Comparison of ENCODE assay signal across 25 cellular contexts in the genomic region with DNA sequence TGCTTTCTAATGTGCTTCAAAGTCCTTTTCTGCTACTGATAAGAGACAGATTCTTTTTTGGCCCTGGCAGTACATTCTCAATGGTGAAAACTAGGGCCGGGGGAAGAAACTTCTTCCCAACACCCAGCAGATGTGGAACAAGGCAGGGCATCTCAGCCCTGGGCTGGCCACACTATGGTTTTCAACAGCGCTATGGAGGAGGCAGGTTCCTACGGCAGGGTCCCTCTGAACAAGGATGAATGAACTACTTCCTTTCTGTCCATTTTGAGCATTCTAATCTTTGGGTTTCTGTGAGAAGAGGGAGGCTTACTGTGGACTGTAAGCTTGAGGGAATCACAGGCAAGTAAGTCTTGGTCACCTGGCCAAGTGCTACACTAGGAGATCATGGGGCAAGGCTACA.
"Had no signal": no experiment of that assay in that cellular context is flagged by ENCODE, and none has a peak within 500 bp of the region (broad histone marks: within the 10 kb centered on the region; RNA-seq: fewer than 3 reads in every experiment).

No MANE protein-coding gene starts in this region.

- H3K27ac ChIP-seq: ascending aorta, brain microvascular endothelial cell, coronary artery, dorsolateral prefrontal cortex, esophagus squamous epithelium, gastroesophageal sphincter had no signal

- H3K27me3 ChIP-seq: ascending aorta, brain microvascular endothelial cell, dorsolateral prefrontal cortex, esophagus squamous epithelium, gastroesophageal sphincter had no signal

- DNase-seq: activated CD4-positive, alpha-beta memory T cell treated with anti-CD3 and anti-CD28 coated beads for 36 hours; activated CD4-positive, alpha-beta T cell treated with anti-CD3 and anti-CD28 coated beads for 36 hours; activated CD4-positive, alpha-beta T cell treated with anti-CD3 and anti-CD28 coated beads, Interleukin-2, amount 10 ng/mL, durations not matched to agents 24 days and 14 days; activated CD4-positive, CD25-positive, alpha-beta regulatory T cell; activated CD4-positive, CD25-positive, alpha-beta regulatory T cell treated with anti-CD3 and anti-CD28 coated beads, Interleukin-2, amount 50 U/mL, for 72 hours; activated CD8-positive, alpha-beta memory T cell treated with anti-CD3 and anti-CD28 coated beads, Interleukin-2, amount 10 ng/mL, durations not matched to agents 7 days and 5 days; activated CD8-positive, alpha-beta memory T cell treated with anti-CD3 and anti-CD28 coated beads, Interleukin-2, amount 50 U/mL, for 4 hours; activated CD8-positive, alpha-beta T cell treated with anti-CD3 and anti-CD28 coated beads, Interleukin-2, amount 10 ng/mL, durations not matched to agents 7 days and 5 days; activated effector memory CD4-positive, alpha-beta T cell treated with anti-CD3 and anti-CD28 coated beads, Interleukin-2, amount 50 U/mL, for 16 hours; activated naive CD4-positive, alpha-beta T cell treated with anti-CD3 and anti-CD28 coated beads for 36 hours; activated naive CD8-positive, alpha-beta T cell treated with anti-CD3 and anti-CD28 coated beads, Interleukin-2, amount 10 ng/mL, durations not matched to agents 7 days and 5 days; activated T-cell treated with anti-CD3 and anti-CD28 coated beads, Interleukin-2, amount 50 U/mL, for 1 hour; activated T-cell treated with anti-CD3 and anti-CD28 coated beads, Interleukin-2, amount 50 U/mL, for 48 hours; dorsolateral prefrontal cortex; effector CD4-positive, alpha-beta T cell; effector memory CD8-positive, alpha-beta T cell; erythroblast; esophagus squamous epithelium; foreskin melanocyte; T-helper 2 cell had no signal

- H3K36me3 ChIP-seq: brain microvascular endothelial cell had no signal

- H3K4me3 ChIP-seq: ascending aorta, coronary artery, dorsolateral prefrontal cortex, esophagus squamous epithelium, gastroesophageal sphincter had no signal

- ATAC-seq: activated CD8-positive, alpha-beta memory T cell treated with anti-CD3 and anti-CD28 coated beads, Interleukin-2, amount 10 ng/mL, durations not matched to agents 7 days and 5 days; activated CD8-positive, alpha-beta T cell treated with anti-CD3 and anti-CD28 coated beads, Interleukin-2, amount 10 ng/mL, durations not matched to agents 7 days and 5 days; activated naive CD4-positive, alpha-beta T cell treated with anti-CD3 and anti-CD28 coated beads, Interleukin-2, amount 50 U/mL, for 72 hours; effector memory CD8-positive, alpha-beta T cell; gastroesophageal sphincter had no signal

- H3K9me3 ChIP-seq: ascending aorta, esophagus squamous epithelium, gastroesophageal sphincter had no signal

- H3K4me1 ChIP-seq: ascending aorta, esophagus squamous epithelium, gastroesophageal sphincter had no signal
